ENCODE assay signal across 8 cellular contexts in the genomic region with DNA sequence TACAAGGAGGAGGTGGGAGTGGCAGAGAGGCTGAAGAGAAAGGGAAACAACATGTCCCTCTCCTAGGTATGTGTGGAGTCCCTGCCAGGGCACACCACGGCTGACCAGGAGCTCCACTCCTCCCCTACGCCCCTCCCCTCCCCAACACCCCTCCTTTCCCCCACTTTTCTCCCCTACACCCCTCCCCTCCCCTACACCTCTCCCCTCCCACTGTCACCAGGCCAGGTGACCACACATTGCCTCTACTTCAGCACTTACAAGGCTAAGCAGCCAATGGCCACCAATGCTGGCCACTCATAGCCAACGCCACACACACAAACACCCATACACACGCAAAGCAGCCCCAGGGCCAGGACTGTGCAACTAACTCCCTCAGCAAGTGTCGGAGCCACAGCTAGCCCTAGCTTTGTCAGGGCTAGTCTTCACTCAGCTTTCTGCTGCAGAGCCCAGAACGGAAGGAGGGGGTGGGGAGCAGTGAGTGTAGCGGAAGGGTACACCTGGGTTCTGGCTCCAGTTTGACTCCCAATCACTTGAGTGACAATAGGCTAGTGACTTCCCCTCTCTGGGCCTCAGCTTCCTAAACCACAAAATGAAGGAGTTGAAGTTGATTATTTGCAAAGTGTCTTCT. TPM values are rescaled to one million over a fixed set of nuclear protein-coding genes. Genes with fewer than 3 reads are reported as not detected.
DNase-seq lines count a peak whose midpoint lies in the region; TF ChIP-seq lines count a peak whose summit lies in the region.

No MANE protein-coding gene starts in this region.

- peak overlapping the region in 2 of 3 donors; percentile 27 to 50 for H3K4me3 ChIP-seq in breast epithelium
- no peak overlapping the region for H3K4me3 ChIP-seq in WERI-Rb-1 (ENCODE audit: low read depth, low read length)

- no peak for TF ChIP-seq CTCF in GM10266 (IDR thresholded peaks at IDR 0.05; ENCODE audit: control insufficient read depth, insufficient read depth, low read depth, missing control alignments)
- TF ChIP-seq CTCF in breast epithelium (IDR thresholded peaks at IDR 0.05) = no peak
- no peak for TF ChIP-seq CTCF in WERI-Rb-1 (IDR thresholded peaks at IDR 0.05; ENCODE audit: low read depth, low read length)

- H3K27me3 ChIP-seq in breast epithelium (no peaks in the 10 kb centered on the region), WERI-Rb-1 (ENCODE audit: insufficient read depth, low read depth, severe bottlenecking) (no peaks in the 10 kb centered on the region)

- DNase-seq in GM10266 (ENCODE audit: extremely low spot score) (peak; percentile 64), UCSD-AML1 (lab: John Stamatoyannopoulos, UW; ENCODE audit: unreplicated experiment) (peak; percentile 82), breast epithelium (ENCODE audit: low spot score in 2 of 2) (peak in 1 of 2 donors; percentile 61), nucleus accumbens (lab: John Stamatoyannopoulos, UW) (no peak), hepatic stellate cell (ENCODE audit: low spot score) (no peak), NCI-H2171 (lab: John Stamatoyannopoulos, UW) (no peak), WERI-Rb-1 (no peak)
- DNase-seq in stimulated activated CD4-positive, alpha-beta T cell treated with anti-CD3 and anti-CD28 coated beads, Interleukin-15, amount 100 ng/mL, for 24 hours = peak; percentile 78

- TF ChIP-seq POLR2A in breast epithelium (IDR thresholded peaks at IDR 0.05) = no peak

- H3K27ac ChIP-seq in breast epithelium = peak overlapping the region; percentile 76 to 88
- H3K27ac ChIP-seq in WERI-Rb-1 = no peak overlapping the region

- H3K9me3 ChIP-seq in breast epithelium (no peaks in the 10 kb centered on the region), WERI-Rb-1 (ENCODE audit: severe bottlenecking) (no peaks in the 10 kb centered on the region)

- H3K4me1 ChIP-seq in breast epithelium = peaks cover 14 to 15% of the 10 kb centered on the region in 2 donors

- H3K36me3 ChIP-seq in breast epithelium = no peaks in the 10 kb centered on the region
- H3K36me3 ChIP-seq in WERI-Rb-1 = no peaks in the 10 kb centered on the region

- intact Hi-C loops in breast epithelium (cut with DNase I; ENCODE audit: low total_unique reads) = no loop called here

RNA-seq across cellular contexts. Expression of a gene that starts 8.2 kb away (rescaled TPM):
- 100 to 1,000 TPM; 288 to 554 (median 306) TPM for total RNA-seq in breast epithelium

RNA-seq across cellular contexts. Expression of a gene that starts 26.7 kb away (rescaled TPM):
- total RNA-seq in breast epithelium = 100 to 1,000 TPM; 193 to 322 (median 238) TPM

RNA-seq across cellular contexts. Expression of a gene that starts 43.8 kb away (rescaled TPM):
- 10 to 100 TPM; 53.1 to 74.5 (median 60.0) TPM for total RNA-seq in breast epithelium

Comparison
In these comparisons a context has a peak if more than half of its experiments do, and no peak if none do; other contexts are left out.
1. DNase-seq: peak in GM10266 (single experiment), UCSD-AML1 (single experiment) and stimulated activated CD4-positive, alpha-beta T cell treated with anti-CD3 and anti-CD28 coated beads, Interleukin-15, amount 100 ng/mL, for 24 hours (single experiment); none in nucleus accumbens (0 of 56), hepatic stellate cell (single experiment), NCI-H2171 (single experiment) and WERI-Rb-1 (single experiment).